In genomic region chr6:30260036-30260504, GRCh38 we compare ENCODE assay signal across 8 cellular contexts. TPM values are rescaled to one million over a fixed set of nuclear protein-coding genes. Genes with fewer than 3 reads are reported as not detected.
DNase-seq lines count a peak whose midpoint lies in the region; ATAC-seq, FAIRE-seq and TF ChIP-seq lines count a peak whose summit lies in the region.

No MANE protein-coding gene starts in this region.

- intact Hi-C loops in lower lobe of right lung (cut with DNase I): no loop called here

- H3K36me3 Mint-ChIP-seq in GM23338 (ENCODE audit: low read depth): peaks cover 18% of the 10 kb centered on the region
- H3K36me3 Mint-ChIP-seq in stimulated activated memory B cell treated with anti-CD40 and anti-IgM and Interleukin-4, amounts not matched to agents 10 μg/mL and 1 μg/mL and 100 μg/mL, for 72 hours: peaks cover 34% of the 10 kb centered on the region

- H4K20me1 ChIP-seq in GM23338 (replicated peaks; ENCODE audit: insufficient read depth) (no peaks in the 10 kb centered on the region), SU-DHL-6 (ENCODE audit: low read depth, low read length) (no peaks in the 10 kb centered on the region)

- no peaks in the 10 kb centered on the region for H3F3A ChIP-seq in GM23338 (replicated peaks; ENCODE audit: low read depth)
- no peaks in the 10 kb centered on the region for H3F3A ChIP-seq in SU-DHL-6 (ENCODE audit: insufficient read depth)

- H3K27ac ChIP-seq in GM23338 (ENCODE audit: low read depth) (no peak overlapping the region), SU-DHL-6 (ENCODE audit: low read depth, low read length) (no peak overlapping the region), lower lobe of right lung (peak overlapping the region; percentile 83)

- H3K4me1 ChIP-seq in GM23338 (ENCODE audit: insufficient read depth) (no peaks in the 10 kb centered on the region; the same call in 1 of the 2 replicates), lower lobe of right lung (peaks cover 13% of the 10 kb centered on the region)

- no peak for FAIRE-seq in HTR-8/SVneo (lab: Jason Lieb, UNC)

- H3K4me2 ChIP-seq in GM23338: peak overlapping the region; percentile 81
- H3K4me2 ChIP-seq in SU-DHL-6 (ENCODE audit: low read depth, low read length, poor library complexity, severe bottlenecking): peak overlapping the region; percentile 55

- H2AFZ ChIP-seq in GM23338 (0 out of 2 replicates have a peak overlapping the region, but pooled peaks have one; percentile 78), SU-DHL-6 (ENCODE audit: low read depth, low read length, severe bottlenecking) (peak overlapping the region; percentile 89)

- H3K36me3 ChIP-seq in GM23338 (ENCODE audit: insufficient read depth) (no peaks in the 10 kb centered on the region), SU-DHL-6 (ENCODE audit: low read length) (no peaks in the 10 kb centered on the region), lower lobe of right lung (no peaks in the 10 kb centered on the region)

- peaks cover 12% of the 10 kb centered on the region for H3K4me1 Mint-ChIP-seq in GM23338
- H3K4me1 Mint-ChIP-seq in stimulated activated memory B cell treated with anti-CD40 and anti-IgM and Interleukin-4, amounts not matched to agents 10 μg/mL and 1 μg/mL and 100 μg/mL, for 72 hours: peaks cover 29% of the 10 kb centered on the region

- H3K4me3 ChIP-seq in GM23338: peak overlapping the region; percentile 82
- peak overlapping the region; percentile 63 for H3K4me3 ChIP-seq in SU-DHL-6 (ENCODE audit: insufficient read depth, low read length, poor library complexity, severe bottlenecking)
- H3K4me3 ChIP-seq in lower lobe of right lung: peak overlapping the region; percentile 96

- TF ChIP-seq CTCF in GM23338 (conservative IDR thresholded peaks at IDR 0.05; ENCODE audit: low read depth in 2 of 2) (no peak), SU-DHL-6 (IDR thresholded peaks at IDR 0.05; ENCODE audit: insufficient read depth, low read length, poor library complexity, severe bottlenecking) (no peak), lower lobe of right lung (IDR thresholded peaks at IDR 0.05) (no peak)

- H3K4me3 Mint-ChIP-seq in GM23338: peak overlapping the region; percentile 80
- peak overlapping the region; percentile 93 for H3K4me3 Mint-ChIP-seq in stimulated activated memory B cell treated with anti-CD40 and anti-IgM and Interleukin-4, amounts not matched to agents 10 μg/mL and 1 μg/mL and 100 μg/mL, for 72 hours

- H3K9me2 ChIP-seq in GM23338 (ENCODE audit: insufficient read depth) (peaks cover 4% of the 10 kb centered on the region; the same call in 1 of the 2 replicates), SU-DHL-6 (replicated peaks; ENCODE audit: insufficient read depth, low read length) (no peaks in the 10 kb centered on the region)

- H3K9ac ChIP-seq in SU-DHL-6 (ENCODE audit: low read length): peak overlapping the region; percentile 70

- DNase-seq in GM23338 (ENCODE audit: low spot score) (peak; percentile 56), lower lobe of right lung (peak; percentile 53), epidermal melanocyte (ENCODE audit: insufficient read length, low spot score) (no peak), HTR-8/SVneo (ENCODE audit: insufficient read length, low spot score) (no peak), hepatic stellate cell (ENCODE audit: low spot score) (no peak)
- peak; percentile 18 for DNase-seq in central memory CD4-positive, alpha-beta T cell

- H3K79me2 ChIP-seq in GM23338 (replicated peaks; ENCODE audit: insufficient read depth) (no peaks in the 10 kb centered on the region), SU-DHL-6 (ENCODE audit: insufficient read depth, low read length) (no peaks in the 10 kb centered on the region)

- H3K27me3 Mint-ChIP-seq in GM23338 (ENCODE audit: insufficient read depth, low read depth, poor library complexity): peaks cover 27% of the 10 kb centered on the region
- no peaks in the 10 kb centered on the region for H3K27me3 Mint-ChIP-seq in stimulated activated memory B cell treated with anti-CD40 and anti-IgM and Interleukin-4, amounts not matched to agents 10 μg/mL and 1 μg/mL and 100 μg/mL, for 72 hours

- ATAC-seq in GM23338 (peak; percentile 37), lower lobe of right lung (peak; percentile 49 to 51)
- ATAC-seq in stimulated activated memory B cell treated with anti-CD40 and anti-IgM and Interleukin-4, amounts not matched to agents 10 μg/mL and 1 μg/mL and 100 μg/mL, for 72 hours: peak; percentile 50

- no peak overlapping the region for H3K27ac Mint-ChIP-seq in GM23338
- H3K27ac Mint-ChIP-seq in stimulated activated memory B cell treated with anti-CD40 and anti-IgM and Interleukin-4, amounts not matched to agents 10 μg/mL and 1 μg/mL and 100 μg/mL, for 72 hours: peak overlapping the region; percentile 98

- H3K9me3 Mint-ChIP-seq in GM23338: peaks cover 3% of the 10 kb centered on the region; the same call in 2 of the 3 replicates
- H3K9me3 Mint-ChIP-seq in stimulated activated memory B cell treated with anti-CD40 and anti-IgM and Interleukin-4, amounts not matched to agents 10 μg/mL and 1 μg/mL and 100 μg/mL, for 72 hours: no peaks in the 10 kb centered on the region

- peaks cover 16% of the 10 kb centered on the region for H3K27me3 ChIP-seq in GM23338 (ENCODE audit: insufficient read depth)
- no peaks in the 10 kb centered on the region for H3K27me3 ChIP-seq in SU-DHL-6 (ENCODE audit: low read length)
- no peaks in the 10 kb centered on the region for H3K27me3 ChIP-seq in lower lobe of right lung (ENCODE audit: low read depth)

- no peaks in the 10 kb centered on the region for H3K9me3 ChIP-seq in SU-DHL-6 (ENCODE audit: insufficient read depth, low read length)
- H3K9me3 ChIP-seq in lower lobe of right lung: no peaks in the 10 kb centered on the region

TF ChIP-seq in GM23338, 12 proteins besides CTCF, POLR2A, EP300 and RAD21 (continues in another document):
- TF ChIP-seq ETS1 (IDR thresholded peaks at IDR 0.05) (no peak), REST (IDR thresholded peaks at IDR 0.05; ENCODE audit: unreplicated experiment) (no peak), EZH2 (IDR thresholded peaks at IDR 0.05; ENCODE audit: low read depth, unreplicated experiment) (no peak), JUNB (IDR thresholded peaks at IDR 0.05; ENCODE audit: unreplicated experiment) (no peak), ZNF331 (CRISPR knock-in tag; IDR thresholded peaks at IDR 0.05; ENCODE audit: low read depth) (no peak), POLR2AphosphoS5 (IDR thresholded peaks at IDR 0.05; ENCODE audit: low read depth) (no peak), CREB1 (CRISPR knock-in tag; IDR thresholded peaks at IDR 0.05; ENCODE audit: low read depth) (no peak), STAT1 (IDR thresholded peaks at IDR 0.05; ENCODE audit: unreplicated experiment) (no peak), EZH2phosphoT487 (IDR thresholded peaks at IDR 0.05; ENCODE audit: unreplicated experiment) (no peak)

RNA-seq across cellular contexts. Expression of gene TRIM26, which starts 46.9 kb away (rescaled TPM):
- total RNA-seq in GM23338 (2014; rRNA removed; shearing (Covaris generic)): 31.0 and 38.0 TPM in 2 replicates
- polyA plus RNA-seq in GM23338 (2016; fragmentation: Nextera tagmentation; extraction: Ambion mirVana): 9.9 and 11.0 TPM in 2 replicates
- 46.0 TPM for total RNA-seq in lower lobe of right lung

Comparison
In these comparisons a context has a peak if more than half of its experiments do, and no peak if none do; other contexts are left out.
1. DNase-seq: peak in GM23338 (single experiment), central memory CD4-positive, alpha-beta T cell (single experiment) and lower lobe of right lung (single experiment); none in epidermal melanocyte (single experiment), HTR-8/SVneo (single experiment) and hepatic stellate cell (single experiment).
2. Peak in every context shown above with its lines, with median percentiles within 50 percentile points of each other: ATAC-seq and H3K4me3 ChIP-seq.